ENCODE assay signal across 23 cellular contexts in the genomic region with DNA sequence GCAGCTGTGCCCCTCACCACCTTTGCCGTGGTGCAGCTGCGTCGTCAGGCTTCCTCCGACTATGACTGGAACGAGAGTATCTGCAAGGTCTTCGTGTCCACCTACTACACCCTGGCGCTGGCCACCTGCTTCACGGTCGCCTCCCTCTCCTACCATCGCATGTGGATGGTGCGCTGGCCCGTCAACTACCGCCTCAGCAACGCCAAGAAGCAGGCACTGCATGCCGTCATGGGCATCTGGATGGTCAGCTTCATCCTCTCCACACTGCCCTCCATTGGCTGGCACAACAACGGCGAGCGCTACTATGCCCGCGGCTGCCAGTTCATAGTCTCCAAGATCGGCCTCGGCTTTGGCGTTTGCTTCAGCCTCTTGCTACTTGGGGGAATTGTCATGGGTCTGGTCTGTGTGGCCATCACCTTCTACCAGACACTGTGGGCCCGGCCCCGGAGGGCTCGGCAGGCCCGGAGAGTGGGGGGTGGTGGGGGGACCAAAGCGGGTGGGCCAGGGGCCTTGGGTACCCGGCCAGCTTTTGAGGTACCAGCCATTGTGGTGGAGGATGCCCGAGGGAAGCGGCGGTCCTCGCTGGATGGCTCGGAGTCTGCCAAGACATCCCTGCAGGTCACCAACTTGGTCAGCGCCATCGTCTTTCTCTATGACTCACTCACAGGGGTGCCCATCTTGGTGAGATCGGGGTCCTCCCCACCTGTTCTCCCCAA. TPM values are rescaled to one million over a fixed set of nuclear protein-coding genes. Genes with fewer than 3 reads are reported as not detected.
DNase-seq lines count a peak whose midpoint lies in the region; ATAC-seq and TF ChIP-seq lines count a peak whose summit lies in the region.
"Had no signal": no experiment of that assay in that cellular context is flagged by ENCODE, and none has a peak within 500 bp of the region (broad histone marks: within the 10 kb centered on the region; RNA-seq: fewer than 3 reads in every experiment).

No MANE protein-coding gene starts in this region.

- no peak for ATAC-seq in activated naive CD8-positive, alpha-beta T cell treated with anti-CD3 and anti-CD28 coated beads, Interleukin-2, amount 50 U/mL, for 24 hours
- ATAC-seq in GM18502 (IDR thresholded peaks at IDR 0.05; ENCODE audit: poor library complexity, unreplicated experiment) = no peak
- ATAC-seq in HG02798 (IDR thresholded peaks at IDR 0.05; ENCODE audit: poor library complexity, unreplicated experiment) = no peak
- ATAC-seq: naive thymus-derived CD4-positive, alpha-beta T cell; T-helper 17 cell had no signal

- peak overlapping the region; percentile 88 for H3K4me3 Mint-ChIP-seq in glutamatergic neuron (ENCODE audit: unreplicated experiment)
- no peak overlapping the region for H3K4me3 Mint-ChIP-seq in activated naive CD8-positive, alpha-beta T cell treated with anti-CD3 and anti-CD28 coated beads, Interleukin-2, amount 50 U/mL, for 24 hours
- H3K4me3 Mint-ChIP-seq: activated naive CD8-positive, alpha-beta T cell treated with anti-CD3 and anti-CD28 coated beads for 36 hours; central memory CD8-positive, alpha-beta T cell; T-helper 17 cell had no signal

- H3K27me3 Mint-ChIP-seq in glutamatergic neuron (ENCODE audit: unreplicated experiment) = peaks cover 40% of the 10 kb centered on the region
- H3K27me3 Mint-ChIP-seq in activated naive CD8-positive, alpha-beta T cell treated with anti-CD3 and anti-CD28 coated beads, Interleukin-2, amount 50 U/mL, for 24 hours = peaks cover 67% of the 10 kb centered on the region

- H3K9me3 Mint-ChIP-seq in glutamatergic neuron (ENCODE audit: unreplicated experiment) = peaks cover 34% of the 10 kb centered on the region
- H3K9me3 Mint-ChIP-seq in activated naive CD8-positive, alpha-beta T cell treated with anti-CD3 and anti-CD28 coated beads, Interleukin-2, amount 50 U/mL, for 24 hours = no peaks in the 10 kb centered on the region
- H3K9me3 Mint-ChIP-seq: activated naive CD8-positive, alpha-beta T cell treated with anti-CD3 and anti-CD28 coated beads for 36 hours; central memory CD8-positive, alpha-beta T cell had no signal

- peaks cover 44% of the 10 kb centered on the region for H3K4me1 Mint-ChIP-seq in glutamatergic neuron (ENCODE audit: low read depth, unreplicated experiment)
- peaks cover 28% of the 10 kb centered on the region for H3K4me1 Mint-ChIP-seq in activated naive CD8-positive, alpha-beta T cell treated with anti-CD3 and anti-CD28 coated beads, Interleukin-2, amount 50 U/mL, for 24 hours

- DNase-seq in ELF-1 (ENCODE audit: low read depth, low spot score) (peak; percentile 10), RPMI8226 (peak; percentile 50), glutamatergic neuron (no peak), occipital lobe (lab: John Stamatoyannopoulos, UW) (peak; percentile 44), NCI-H2029 treated with DMSO at 0.1 percent for 48 hours (lab: John Stamatoyannopoulos, UW) (no peak)
- no peak for DNase-seq in activated naive CD8-positive, alpha-beta T cell treated with anti-CD3 and anti-CD28 coated beads, Interleukin-2, amount 50 U/mL, for 24 hours
- DNase-seq: activated effector memory CD4-positive, alpha-beta T cell treated with Interleukin-2 at 50 U/mL for 16 hours; activated naive CD8-positive, alpha-beta T cell treated with anti-CD3 and anti-CD28 coated beads for 36 hours; activated T-cell treated with anti-CD3 and anti-CD28 coated beads for 4 hours; DMS79 treated with DMSO at 0.1 percent for 48 hours; midbrain; naive thymus-derived CD4-positive, alpha-beta T cell; NCI-H1105; NCI-H2029; NCI-H446; NCI-H82; stimulated activated CD4-positive, alpha-beta T cell treated with anti-CD3 and anti-CD28 coated beads, Interleukin-12 subunit alpha, Interleukin-12 subunit beta, amount 100 ng/mL, for 4 hours; stimulated activated CD4-positive, alpha-beta T cell treated with anti-CD3 and anti-CD28 coated beads, Interleukin-4, amount 100 ng/mL, for 1 hour; T-helper 17 cell had no signal

- peak overlapping the region; percentile 98 for H3K27ac Mint-ChIP-seq in glutamatergic neuron (ENCODE audit: unreplicated experiment)
- H3K27ac Mint-ChIP-seq in activated naive CD8-positive, alpha-beta T cell treated with anti-CD3 and anti-CD28 coated beads, Interleukin-2, amount 50 U/mL, for 24 hours = no peak overlapping the region
- H3K27ac Mint-ChIP-seq: activated naive CD8-positive, alpha-beta T cell treated with anti-CD3 and anti-CD28 coated beads for 36 hours; T-helper 17 cell had no signal

- H3K36me3 Mint-ChIP-seq in glutamatergic neuron (ENCODE audit: unreplicated experiment) = peaks cover 7% of the 10 kb centered on the region
- H3K36me3 Mint-ChIP-seq in activated naive CD8-positive, alpha-beta T cell treated with anti-CD3 and anti-CD28 coated beads, Interleukin-2, amount 50 U/mL, for 24 hours (ENCODE audit: low read depth) = no peaks in the 10 kb centered on the region
- H3K36me3 Mint-ChIP-seq: activated naive CD8-positive, alpha-beta T cell treated with anti-CD3 and anti-CD28 coated beads for 36 hours had no signal

- TF ChIP-seq CTCF in glutamatergic neuron (IDR thresholded peaks at IDR 0.05; ENCODE audit: partially characterized antibody, unreplicated experiment) = no peak

RNA-seq across cellular contexts. Expression of gene GPR162, which starts 2.6 kb away (rescaled TPM):
- total RNA-seq in glutamatergic neuron (ENCODE audit: unreplicated experiment) (145 TPM), occipital lobe (61.3 TPM)
- total RNA-seq: OCI-LY7 had no signal

RNA-seq across cellular contexts. Expression of gene P3H3, which starts 4.0 kb away (rescaled TPM):
- 58.4 TPM for total RNA-seq in glutamatergic neuron (ENCODE audit: unreplicated experiment)
- total RNA-seq in occipital lobe = 11.2 TPM

RNA-seq across cellular contexts. Expression of gene GNB3, which starts 16.5 kb away (rescaled TPM):
- total RNA-seq in glutamatergic neuron (ENCODE audit: unreplicated experiment) (45.7 TPM), occipital lobe (0.94 TPM)

RNA-seq across cellular contexts. Expression of gene CDCA3, which starts 26.8 kb away (rescaled TPM):
- 5.2 TPM for total RNA-seq in glutamatergic neuron (ENCODE audit: unreplicated experiment)
- total RNA-seq in occipital lobe = 3.9 TPM

RNA-seq across cellular contexts. Expression of gene USP5, which starts 27.7 kb away (rescaled TPM):
- 141 TPM for total RNA-seq in glutamatergic neuron (ENCODE audit: unreplicated experiment)
- total RNA-seq in occipital lobe = 66.8 TPM

Comparison
In these comparisons a context has a peak if more than half of its experiments do, and no peak if none do; other contexts are left out.
1. DNase-seq: peak in ELF-1 (single experiment), RPMI8226 (single experiment) and occipital lobe (single experiment); none in glutamatergic neuron (single experiment), activated naive CD8-positive, alpha-beta T cell treated with anti-CD3 and anti-CD28 coated beads, Interleukin-2, amount 50 U/mL, for 24 hours (single experiment) and NCI-H2029 treated with DMSO at 0.1 percent for 48 hours (single experiment).
2. RNA of gene GNB3, which starts 16.5 kb away (total RNA-seq): 45.7 TPM in glutamatergic neuron (single experiment); 0.94 TPM in occipital lobe (single experiment); every median in the first group is over 10 times any median in the second.